27 cellular contexts compared by ENCODE assay signal in the genomic region with DNA sequence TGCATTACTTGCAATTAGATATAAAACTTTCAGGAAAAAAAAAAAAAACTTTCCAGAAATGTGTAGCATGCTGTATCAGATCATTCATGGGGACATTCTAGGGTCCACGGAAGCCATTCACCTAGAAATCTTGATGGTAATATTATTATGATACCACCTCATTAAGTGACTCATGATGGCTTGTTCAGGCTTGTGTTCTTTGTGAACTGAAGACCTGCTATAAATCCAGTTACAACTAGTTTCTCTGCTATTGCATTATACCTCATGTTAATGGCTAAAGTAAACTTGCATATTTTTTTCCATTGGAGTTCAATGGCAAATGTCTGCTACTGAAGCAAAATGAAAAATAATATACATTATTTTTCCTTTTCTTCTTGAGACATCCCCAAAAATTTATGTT. TPM values are rescaled to one million over a fixed set of nuclear protein-coding genes. Genes with fewer than 3 reads are reported as not detected.
A peak's percentile ranks its signal among the peaks of the same experiment; 100 is the strongest.
DNase-seq lines count a peak whose midpoint lies in the region; ATAC-seq and TF ChIP-seq lines count a peak whose summit lies in the region.
"Had no signal": no experiment of that assay in that cellular context is flagged by ENCODE, and none has a peak within 500 bp of the region (broad histone marks: within the 10 kb centered on the region; RNA-seq: fewer than 3 reads in every experiment).

No MANE protein-coding gene starts in this region.

- TF ChIP-seq POLR2A in HCT116 (IDR thresholded peaks at IDR 0.05; ENCODE audit: borderline replicate concordance, extremely low read depth, insufficient read depth, insufficient read length): no peak

- RAD21 ChIA-PET in HCT116 (lab: Charles Lee; ENCODE audit: low non-redundant PET in 1 of 2, low total read pairs in 2 of 2, uncharacterized antibody in 2 of 2, unreplicated experiment in 2 of 2): no interaction called here

- H3K4me1 ChIP-seq in HCT116 (ENCODE audit: control insufficient read depth in 1 of 2, insufficient read depth in 2 of 2, low read length in 2 of 2) (no peaks in the 10 kb centered on the region), aorta (ENCODE audit: control insufficient read depth in 1 of 2, insufficient read depth in 2 of 2, low read length in 2 of 2) (no peaks in the 10 kb centered on the region)

- in situ Hi-C loops in astrocyte of the spinal cord (cut with HindIII; ENCODE audit: low sequenced_read_pairs): no loop called here

- TF ChIP-seq CTCF in HCT116 (IDR thresholded peaks at IDR 0.05 in 2 of 3, conservative IDR thresholded peaks at IDR 0.05 in 1 of 3; ENCODE audit: borderline replicate concordance in 1 of 3, insufficient read depth in 1 of 3, low read depth in 2 of 3, low read length in 2 of 3): no peak
- TF ChIP-seq CTCF in astrocyte of the spinal cord (IDR thresholded peaks at IDR 0.05; ENCODE audit: low read depth, low read length): no peak

- H4K20me1 ChIP-seq in HCT116 (ENCODE audit: insufficient read depth): no peaks in the 10 kb centered on the region

- H2AFZ ChIP-seq in HCT116 (ENCODE audit: low read depth, low read length, poor library complexity, severe bottlenecking): no peak overlapping the region

- DNase-seq in HCT116 (ENCODE audit: low read depth, low spot score) (no peak), NCI-H1105 treated with DMSO at 0.1 percent for 48 hours (lab: John Stamatoyannopoulos, UW) (peak; percentile 59), astrocyte of the spinal cord (ENCODE audit: low read depth, low spot score) (peak; percentile 17), kidney glomerular epithelial cell (lab: John Stamatoyannopoulos, UW) (peak; percentile 16), left cardiac atrium (no peak), aorta (no peak), HK-2 (ENCODE audit: unreplicated experiment) (no peak)
- DNase-seq: ACHN; activated B cell treated with CpG ODN at 0.5 μM for 24 hours; activated naive CD4-positive, alpha-beta T cell treated with anti-CD3 and anti-CD28 coated beads, Interleukin-2, amount 50 U/mL, for 16 hours; DND-41; endodermal cell; glutamatergic neuron; H7; KG1; NCI-H1436 treated with DMSO at 0.1 percent for 48 hours; NCI-H510A treated with DMSO at 0.1 percent for 48 hours; nephron progenitor cell; NK-92 treated with Interleukin-12 subunit alpha and Interleukin-12 subunit beta, amount 100 ng/mL, for 24 hours; Peyer's patch; stimulated activated CD4-positive, alpha-beta T cell treated with anti-CD3 and anti-CD28 coated beads, Interleukin-12 subunit alpha, Interleukin-12 subunit beta, amount 100 ng/mL, for 4 hours; stimulated activated CD4-positive, alpha-beta T cell treated with anti-CD3 and anti-CD28 coated beads, Interleukin-4, amount 100 ng/mL, for 1 hour; substantia nigra; T-helper 1 cell; upper lobe of left lung had no signal

- no peaks in the 10 kb centered on the region for H3K9me2 ChIP-seq in HCT116 (ENCODE audit: insufficient read depth)

- no peaks in the 10 kb centered on the region for H3K9me3 ChIP-seq in HCT116 (ENCODE audit: control insufficient read depth in 1 of 2, insufficient read depth in 1 of 2, low read depth in 1 of 2, low read length in 2 of 2)
- H3K9me3 ChIP-seq in aorta (ENCODE audit: control insufficient read depth, low read length): no peaks in the 10 kb centered on the region
- H3K9me3 ChIP-seq: Peyer's patch, upper lobe of left lung had no signal

- intact Hi-C loops in HCT116 (cut with micrococcal nuclease) (no loop called here), left cardiac atrium (cut with DNase I) (no loop called here), aorta (cut with DNase I) (no loop called here)

- no peak overlapping the region for H3K4me3 ChIP-seq in HCT116 (replicated peaks in 1 of 2; ENCODE audit: low read depth in 1 of 2, low read length in 2 of 2)
- no peak overlapping the region for H3K4me3 ChIP-seq in astrocyte of the spinal cord (ENCODE audit: low read depth, low read length)
- H3K4me3 ChIP-seq in aorta (ENCODE audit: low read length in 2 of 2): no peak overlapping the region
- H3K4me3 ChIP-seq: lung, Peyer's patch, upper lobe of left lung had no signal

- H3K27me3 ChIP-seq in HCT116 (ENCODE audit: insufficient read depth, low read length) (no peaks in the 10 kb centered on the region), aorta (ENCODE audit: control insufficient read depth in 1 of 2, insufficient read depth in 2 of 2, low read length in 1 of 2) (no peaks in the 10 kb centered on the region)
- H3K27me3 ChIP-seq: Peyer's patch, upper lobe of left lung had no signal

- H3K9ac ChIP-seq in HCT116 (ENCODE audit: low read length): no peak overlapping the region

- H3K27ac ChIP-seq in HCT116 (ENCODE audit: low read depth, low read length) (no peak overlapping the region), aorta (ENCODE audit: low read depth in 1 of 2, low read length in 2 of 2) (no peak overlapping the region)
- H3K27ac ChIP-seq: Peyer's patch, upper lobe of left lung had no signal

- TF ChIP-seq RAD21 in HCT116 (IDR thresholded peaks at IDR 0.05; ENCODE audit: low read depth): no peak

- no peaks in the 10 kb centered on the region for H3K79me2 ChIP-seq in HCT116 (ENCODE audit: insufficient read depth, low read length)

- H3K4me2 ChIP-seq in HCT116 (ENCODE audit: low read length): no peak overlapping the region

- POLR2A ChIA-PET in HCT116 (lab: Charles Lee): no interaction called here

- CTCF ChIA-PET in HCT116 (lab: Charles Lee): no interaction called here

- no peaks in the 10 kb centered on the region for H3K36me3 ChIP-seq in HCT116 (ENCODE audit: control insufficient read depth in 1 of 2, insufficient read depth in 2 of 2, low read length in 2 of 2)
- H3K36me3 ChIP-seq in aorta (ENCODE audit: control insufficient read depth in 1 of 2, insufficient read depth in 2 of 2, low read length in 1 of 2): no peaks in the 10 kb centered on the region
- H3K36me3 ChIP-seq: Peyer's patch, upper lobe of left lung had no signal

- 94 to 98% methylated on average over 1 of the region's 1 CpG for WGBS in aorta, 2 donors

- no TSS peak for BruUV-seq in HCT116 (replicated peaks; lab: Mats Ljungman, UMichigan)

- no peak for ATAC-seq in HCT116
- ATAC-seq in left cardiac atrium: no peak
- ATAC-seq in aorta (ENCODE audit: low FRiP score): no peak
- no peak for ATAC-seq in SK-N-SH treated with all-trans-retinoic acid at 6 μM for 48 hours

TF ChIP-seq in HCT116, 20 proteins besides CTCF, POLR2A, EP300 and RAD21:
- peak; percentile 31; the same call in 1 of the 2 replicates for TF ChIP-seq CEBPB (IDR thresholded peaks at IDR 0.05; ENCODE audit: low read depth)
- TF ChIP-seq TCF7L2 (IDR thresholded peaks at IDR 0.05; ENCODE audit: borderline replicate concordance, extremely low read depth, insufficient read depth, insufficient read length): no peak

TF ChIP-seq in SK-N-SH treated with all-trans-retinoic acid at 6 μM for 48 hours, 23 proteins besides CTCF, POLR2A, EP300 and RAD21 (continues in another document):
- TF ChIP-seq, protein P1, sequence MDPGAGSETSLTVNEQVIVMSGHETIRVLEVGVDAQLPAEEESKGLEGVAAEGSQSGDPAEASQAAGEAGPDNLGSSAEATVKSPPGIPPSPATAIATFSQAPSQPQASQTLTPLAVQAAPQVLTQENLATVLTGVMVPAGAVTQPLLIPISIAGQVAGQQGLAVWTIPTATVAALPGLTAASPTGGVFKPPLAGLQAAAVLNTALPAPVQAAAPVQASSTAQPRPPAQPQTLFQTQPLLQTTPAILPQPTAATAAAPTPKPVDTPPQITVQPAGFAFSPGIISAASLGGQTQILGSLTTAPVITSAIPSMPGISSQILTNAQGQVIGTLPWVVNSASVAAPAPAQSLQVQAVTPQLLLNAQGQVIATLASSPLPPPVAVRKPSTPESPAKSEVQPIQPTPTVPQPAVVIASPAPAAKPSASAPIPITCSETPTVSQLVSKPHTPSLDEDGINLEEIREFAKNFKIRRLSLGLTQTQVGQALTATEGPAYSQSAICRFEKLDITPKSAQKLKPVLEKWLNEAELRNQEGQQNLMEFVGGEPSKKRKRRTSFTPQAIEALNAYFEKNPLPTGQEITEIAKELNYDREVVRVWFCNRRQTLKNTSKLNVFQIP (CRISPR knock-in tag; IDR thresholded peaks at IDR 0.05; ENCODE audit: borderline replicate concordance, low read depth): no peak
- no peak for TF ChIP-seq ZNF8 (CRISPR knock-in tag; IDR thresholded peaks at IDR 0.05)
- TF ChIP-seq SNAI2 (CRISPR knock-in tag; IDR thresholded peaks at IDR 0.05): no peak
- TF ChIP-seq PPARA (CRISPR knock-in tag; IDR thresholded peaks at IDR 0.05; ENCODE audit: borderline replicate concordance): no peak
- no peak for TF ChIP-seq OSR1 (CRISPR knock-in tag; IDR thresholded peaks at IDR 0.05)
- TF ChIP-seq, protein P2, sequence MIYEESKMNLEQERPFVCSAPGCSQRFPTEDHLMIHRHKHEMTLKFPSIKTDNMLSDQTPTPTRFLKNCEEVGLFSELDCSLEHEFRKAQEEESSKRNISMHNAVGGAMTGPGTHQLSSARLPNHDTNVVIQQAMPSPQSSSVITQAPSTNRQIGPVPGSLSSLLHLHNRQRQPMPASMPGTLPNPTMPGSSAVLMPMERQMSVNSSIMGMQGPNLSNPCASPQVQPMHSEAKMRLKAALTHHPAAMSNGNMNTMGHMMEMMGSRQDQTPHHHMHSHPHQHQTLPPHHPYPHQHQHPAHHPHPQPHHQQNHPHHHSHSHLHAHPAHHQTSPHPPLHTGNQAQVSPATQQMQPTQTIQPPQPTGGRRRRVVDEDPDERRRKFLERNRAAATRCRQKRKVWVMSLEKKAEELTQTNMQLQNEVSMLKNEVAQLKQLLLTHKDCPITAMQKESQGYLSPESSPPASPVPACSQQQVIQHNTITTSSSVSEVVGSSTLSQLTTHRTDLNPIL (CRISPR knock-in tag; IDR thresholded peaks at IDR 0.05; ENCODE audit: low read depth): no peak
- no peak for TF ChIP-seq GLIS3 (CRISPR knock-in tag; IDR thresholded peaks at IDR 0.05)
- TF ChIP-seq, protein P3, sequence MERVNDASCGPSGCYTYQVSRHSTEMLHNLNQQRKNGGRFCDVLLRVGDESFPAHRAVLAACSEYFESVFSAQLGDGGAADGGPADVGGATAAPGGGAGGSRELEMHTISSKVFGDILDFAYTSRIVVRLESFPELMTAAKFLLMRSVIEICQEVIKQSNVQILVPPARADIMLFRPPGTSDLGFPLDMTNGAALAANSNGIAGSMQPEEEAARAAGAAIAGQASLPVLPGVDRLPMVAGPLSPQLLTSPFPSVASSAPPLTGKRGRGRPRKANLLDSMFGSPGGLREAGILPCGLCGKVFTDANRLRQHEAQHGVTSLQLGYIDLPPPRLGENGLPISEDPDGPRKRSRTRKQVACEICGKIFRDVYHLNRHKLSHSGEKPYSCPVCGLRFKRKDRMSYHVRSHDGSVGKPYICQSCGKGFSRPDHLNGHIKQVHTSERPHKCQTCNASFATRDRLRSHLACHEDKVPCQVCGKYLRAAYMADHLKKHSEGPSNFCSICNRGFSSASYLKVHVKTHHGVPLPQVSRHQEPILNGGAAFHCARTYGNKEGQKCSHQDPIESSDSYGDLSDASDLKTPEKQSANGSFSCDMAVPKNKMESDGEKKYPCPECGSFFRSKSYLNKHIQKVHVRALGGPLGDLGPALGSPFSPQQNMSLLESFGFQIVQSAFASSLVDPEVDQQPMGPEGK (CRISPR knock-in tag; IDR thresholded peaks at IDR 0.05; ENCODE audit: borderline replicate concordance): no peak

RNA-seq across cellular contexts. Expression of a gene that starts 35.3 kb away (rescaled TPM):
- 14.6 TPM for total RNA-seq in HCT116 (2021; ENCODE audit: unreplicated experiment)
- 4.6 and 5.4 TPM in 2 replicates for polyA plus RNA-seq in HCT116 (2012)
- 1 to 10 TPM; 7.0 to 9.5 TPM for total RNA-seq in left cardiac atrium
- total RNA-seq in aorta: 10 to 100 TPM; 12.7 to 30.1 TPM
- polyA plus RNA-seq in aorta: 10 to 100 TPM in 1 of 2 donors, 1 to 10 TPM in 1; 1.4 to 10.2 TPM

Comparison
In these comparisons a context has a peak if more than half of its experiments do, and no peak if none do; other contexts are left out.
1. DNase-seq: peak in NCI-H1105 treated with DMSO at 0.1 percent for 48 hours (single experiment), astrocyte of the spinal cord (single experiment) and kidney glomerular epithelial cell (single experiment); none in HCT116 (single experiment), left cardiac atrium (single experiment), aorta (0 of 2) and HK-2 (single experiment).